ENCODE assay signal across 12 cellular contexts in genomic region chr21:38386967-38387366, GRCh38.
A peak's percentile ranks its signal among the peaks of the same experiment; 100 is the strongest.
DNase-seq lines count a peak whose midpoint lies in the region; ATAC-seq, FAIRE-seq and TF ChIP-seq lines count a peak whose summit lies in the region.
"Had no signal": no experiment of that assay in that cellular context is flagged by ENCODE, and none has a peak within 500 bp of the region (broad histone marks: within the 10 kb centered on the region; RNA-seq: fewer than 3 reads in every experiment).

No MANE protein-coding gene starts in this region.

- H3K27ac ChIP-seq in mammary epithelial cell (ENCODE audit: insufficient read depth, low read depth, low read length): no peak overlapping the region
- H3K27ac ChIP-seq in breast epithelium: no peak overlapping the region
- H3K27ac ChIP-seq in SK-N-SH (ENCODE audit: low read depth in 2 of 2, low read length in 1 of 2): no peak overlapping the region
- H3K27ac ChIP-seq in upper lobe of left lung: peak overlapping the region in 1 of 4 donors; percentile 1
- H3K27ac ChIP-seq in CD8-positive, alpha-beta T cell (ENCODE audit: low read depth, low read length): no peak overlapping the region

- no peaks in the 10 kb centered on the region for H3K9me2 ChIP-seq in SK-N-SH

- H3K9me3 Mint-ChIP-seq in CD8-positive, alpha-beta T cell: no peaks in the 10 kb centered on the region

- no peak for FAIRE-seq in RCC 7860 (lab: Jason Lieb, UNC)

- DNase-seq in mammary epithelial cell (peak; percentile 17), breast epithelium (ENCODE audit: low spot score in 2 of 2) (no peak), SK-N-SH (no peak), choroid plexus epithelial cell (ENCODE audit: low read depth) (peak; percentile 58), RCC 7860 (ENCODE audit: low spot score) (no peak), upper lobe of left lung (no peak), NCI-H446 treated with DMSO at 0.1 percent for 48 hours (lab: John Stamatoyannopoulos, UW) (no peak)
- DNase-seq in CD8-positive, alpha-beta T cell: no peak
- DNase-seq: activated T-cell treated with anti-CD3 and anti-CD28 coated beads, Interleukin-2, amount 50 U/mL, for 1 hour; left colon; NCI-H524; stimulated activated naive CD4-positive, alpha-beta T cell treated with Interleukin-2 at 50 U/mL for 16 hours had no signal

- no peaks in the 10 kb centered on the region for H3K36me3 Mint-ChIP-seq in CD8-positive, alpha-beta T cell

- ATAC-seq in upper lobe of left lung (ENCODE audit: low FRiP score in 2 of 2): no peak
- ATAC-seq in CD8-positive, alpha-beta T cell: no peak
- ATAC-seq: left colon had no signal

- no peak for TF ChIP-seq RAD21 in SK-N-SH (IDR thresholded peaks at IDR 0.05; ENCODE audit: low read length)

- no peak for TF ChIP-seq POLR2A in breast epithelium (IDR thresholded peaks at IDR 0.05)
- no peak for TF ChIP-seq POLR2A in upper lobe of left lung (IDR thresholded peaks at IDR 0.05)

- no peak overlapping the region for H3K27ac Mint-ChIP-seq in CD8-positive, alpha-beta T cell

- no peaks in the 10 kb centered on the region for H3K79me2 ChIP-seq in mammary epithelial cell (ENCODE audit: insufficient read depth, low read length)
- H3K79me2 ChIP-seq in SK-N-SH (ENCODE audit: insufficient read depth): no peaks in the 10 kb centered on the region

- TF ChIP-seq CTCF in mammary epithelial cell (conservative IDR thresholded peaks at IDR 0.05 in 1 of 2, IDR thresholded peaks at IDR 0.05 in 1 of 2; ENCODE audit: extremely low read depth in 1 of 2, insufficient read depth in 1 of 2, low read depth in 1 of 2, low read length in 2 of 2) (no peak), breast epithelium (IDR thresholded peaks at IDR 0.05) (no peak), SK-N-SH (IDR thresholded peaks at IDR 0.05) (no peak), choroid plexus epithelial cell (conservative IDR thresholded peaks at IDR 0.05; ENCODE audit: low read depth, low read length) (no peak), upper lobe of left lung (IDR thresholded peaks at IDR 0.05) (no peak)
- TF ChIP-seq CTCF in CD8-positive, alpha-beta T cell (IDR thresholded peaks at IDR 0.05): no peak

- dilution Hi-C loops in mammary epithelial cell (cut with HindIII; ENCODE audit: low sequenced_read_pairs): no loop called here

- TF ChIP-seq EP300 in SK-N-SH (IDR thresholded peaks at IDR 0.05; ENCODE audit: borderline replicate concordance in 1 of 2, low read depth in 1 of 2, low read length in 1 of 2) (no peak), upper lobe of left lung (IDR thresholded peaks at IDR 0.05) (no peak)

- no TSS peak for BruUV-seq in mammary epithelial cell (replicated peaks; lab: Mats Ljungman, UMichigan)

- no peaks in the 10 kb centered on the region for H3K9me3 ChIP-seq in mammary epithelial cell (replicated peaks; ENCODE audit: insufficient read depth, low read length)
- no peaks in the 10 kb centered on the region for H3K9me3 ChIP-seq in breast epithelium
- H3K9me3 ChIP-seq in SK-N-SH: no peaks in the 10 kb centered on the region
- H3K9me3 ChIP-seq in upper lobe of left lung: no peaks in the 10 kb centered on the region
- no peaks in the 10 kb centered on the region for H3K9me3 ChIP-seq in CD8-positive, alpha-beta T cell (ENCODE audit: low read length)

- H3K4me3 ChIP-seq in mammary epithelial cell (replicated peaks in 1 of 3; ENCODE audit: insufficient read depth in 1 of 3, low read depth in 2 of 3, low read length in 3 of 3): no peak overlapping the region
- H3K4me3 ChIP-seq in breast epithelium: no peak overlapping the region
- H3K4me3 ChIP-seq in SK-N-SH (ENCODE audit: low read depth in 2 of 2, low read length in 1 of 2): no peak overlapping the region
- H3K4me3 ChIP-seq in choroid plexus epithelial cell (ENCODE audit: low read depth, low read length): no peak overlapping the region
- H3K4me3 ChIP-seq in upper lobe of left lung: no peak overlapping the region
- H3K4me3 ChIP-seq in CD8-positive, alpha-beta T cell (ENCODE audit: low read depth, low read length): no peak overlapping the region

- intact Hi-C loops in mammary epithelial cell (cut with micrococcal nuclease) (no loop called here), breast epithelium (cut with DNase I; ENCODE audit: low total_unique reads) (no loop called here)
- intact Hi-C loops in CD8-positive, alpha-beta T cell (cut with DNase I, micrococcal nuclease): no loop called here

- no peak overlapping the region for H3K4me3 Mint-ChIP-seq in CD8-positive, alpha-beta T cell

- no peaks in the 10 kb centered on the region for H3K4me1 Mint-ChIP-seq in CD8-positive, alpha-beta T cell (ENCODE audit: low read depth)

- no peaks in the 10 kb centered on the region for H3K36me3 ChIP-seq in mammary epithelial cell (ENCODE audit: insufficient read depth, low read length)
- no peaks in the 10 kb centered on the region for H3K36me3 ChIP-seq in breast epithelium
- H3K36me3 ChIP-seq in SK-N-SH (replicated peaks in 1 of 2; ENCODE audit: control insufficient read depth in 1 of 2, insufficient read depth in 2 of 2, low read length in 1 of 2): no peaks in the 10 kb centered on the region
- peaks cover 0 to 26% (median 1%) of the 10 kb centered on the region in 4 donors for H3K36me3 ChIP-seq in upper lobe of left lung
- no peaks in the 10 kb centered on the region for H3K36me3 ChIP-seq in CD8-positive, alpha-beta T cell (ENCODE audit: insufficient read depth, low read length)

- H2AFZ ChIP-seq in mammary epithelial cell (ENCODE audit: low read depth, low read length): no peak overlapping the region
- H2AFZ ChIP-seq in SK-N-SH (ENCODE audit: low read depth): peak overlapping the region; percentile 58

- H3F3A ChIP-seq in SK-N-SH (replicated peaks; ENCODE audit: insufficient read depth): no peaks in the 10 kb centered on the region

- POLR2A ChIA-PET in SK-N-SH (lab: Yijun Ruan, JAX): interaction anchor here (0.6 kb wide), 1 partner anchor 1264 kb away, joined by 3 read pairs; no protein-coding TSS in a partner anchor
- POLR2A ChIA-PET in CD8-positive, alpha-beta T cell (lab: Charles Lee): no interaction called here

- H4K20me1 ChIP-seq in mammary epithelial cell (ENCODE audit: insufficient read depth, low read length): no peaks in the 10 kb centered on the region
- no peaks in the 10 kb centered on the region for H4K20me1 ChIP-seq in SK-N-SH (ENCODE audit: insufficient read depth)

- peaks cover 8% of the 10 kb centered on the region for H3K27me3 Mint-ChIP-seq in CD8-positive, alpha-beta T cell (ENCODE audit: low read depth)

- H3K4me1 ChIP-seq in mammary epithelial cell (ENCODE audit: insufficient read depth, low read length): no peaks in the 10 kb centered on the region
- H3K4me1 ChIP-seq in breast epithelium: no peaks in the 10 kb centered on the region
- H3K4me1 ChIP-seq in SK-N-SH (ENCODE audit: control insufficient read depth in 1 of 2, insufficient read depth in 2 of 2, low read depth in 1 of 2, low read length in 1 of 2): no peaks in the 10 kb centered on the region; a peak in 1 of 4 replicates
- H3K4me1 ChIP-seq in upper lobe of left lung: peaks cover 3 to 7% (median 7%) of the 10 kb centered on the region in 4 donors
- no peaks in the 10 kb centered on the region for H3K4me1 ChIP-seq in CD8-positive, alpha-beta T cell (ENCODE audit: insufficient read depth, low read length)

- in situ Hi-C loops in mammary epithelial cell (cut with MboI; ENCODE audit: low sequenced_read_pairs in 2 of 2): no loop called here

- H3K9ac ChIP-seq in mammary epithelial cell (ENCODE audit: insufficient read depth, low read length) (no peak overlapping the region), SK-N-SH (no peak overlapping the region)

- no peaks in the 10 kb centered on the region for H3K27me3 ChIP-seq in mammary epithelial cell (ENCODE audit: insufficient read depth, low read length)
- no peaks in the 10 kb centered on the region for H3K27me3 ChIP-seq in breast epithelium
- H3K27me3 ChIP-seq in SK-N-SH (ENCODE audit: insufficient read depth): no peaks in the 10 kb centered on the region
- no peaks in the 10 kb centered on the region for H3K27me3 ChIP-seq in upper lobe of left lung
- H3K27me3 ChIP-seq in CD8-positive, alpha-beta T cell (ENCODE audit: insufficient read depth, low read length): peaks cover 4% of the 10 kb centered on the region

- no peak overlapping the region for H3K4me2 ChIP-seq in mammary epithelial cell (ENCODE audit: insufficient read depth, low read depth, low read length)
- no peak overlapping the region for H3K4me2 ChIP-seq in SK-N-SH

- CTCF ChIA-PET in mammary epithelial cell (lab: Charles Lee; ENCODE audit: low non-redundant PET): no interaction called here
- CTCF ChIA-PET in SK-N-SH (lab: Yijun Ruan, JAX): no interaction called here
- CTCF ChIA-PET in CD8-positive, alpha-beta T cell (lab: Charles Lee): no interaction called here

- 45% methylated on average over 4 of the region's 4 CpGs for WGBS in mammary epithelial cell (ENCODE audit: low coverage, missing lambda C conversion rate)
- WGBS in SK-N-SH (ENCODE audit: low lambda C conversion rate): 23% methylated on average over 4 of the region's 4 CpGs
- 39 to 48% methylated on average over 4 of the region's 4 CpGs for WGBS in upper lobe of left lung, 2 donors

TF ChIP-seq in SK-N-SH, 30 proteins besides CTCF, POLR2A, EP300 and RAD21:
- peak; percentile 40; the same call in 1 of the 2 replicates for TF ChIP-seq FOSL2 (IDR thresholded peaks at IDR 0.05; ENCODE audit: borderline replicate concordance, low read depth)
- peak; percentile 41; the same call in 1 of the 2 replicates for TF ChIP-seq PBX3 (IDR thresholded peaks at IDR 0.05)
- peak; percentile 41; the same call in 1 of the 2 replicates for TF ChIP-seq TCF12 (IDR thresholded peaks at IDR 0.05)
- no peak for TF ChIP-seq FOXJ3 (CRISPR knock-in tag; IDR thresholded peaks at IDR 0.05)
- TF ChIP-seq USF1 (IDR thresholded peaks at IDR 0.05; ENCODE audit: borderline replicate concordance, low read depth): peak; percentile 30; the same call in 1 of the 2 replicates

Comparison
In these comparisons a context has a peak if more than half of its experiments do, and no peak if none do; other contexts are left out.
1. DNase-seq: peak in mammary epithelial cell (single experiment) and choroid plexus epithelial cell (single experiment); none in breast epithelium (0 of 2), SK-N-SH (single experiment), RCC 7860 (single experiment), upper lobe of left lung (0 of 2), NCI-H446 treated with DMSO at 0.1 percent for 48 hours (single experiment) and CD8-positive, alpha-beta T cell (0 of 7).